22 cellular contexts compared by ENCODE assay signal in genomic region chr1:218809625-218810024, GRCh38.
DNase-seq lines count a peak whose midpoint lies in the region; ATAC-seq and TF ChIP-seq lines count a peak whose summit lies in the region.
"Had no signal": no experiment of that assay in that cellular context is flagged by ENCODE, and none has a peak within 500 bp of the region (broad histone marks: within the 10 kb centered on the region; RNA-seq: fewer than 3 reads in every experiment).

No MANE protein-coding gene starts in this region.

- CTCF ChIA-PET in WTC11 (lab: Charles Lee) = interaction anchor here (0.5 kb wide), 1 partner anchor 86 kb away, joined by 3 read pairs; no protein-coding TSS in a partner anchor

- H3K4me3 ChIP-seq in WERI-Rb-1 (ENCODE audit: low read depth, low read length) = no peak overlapping the region
- H3K4me3 ChIP-seq: BLaER1 treated with 17β-estradiol and CSF1 and Interleukin-3, amounts not matched to agents 10 nM and 100 nM; sigmoid colon; upper lobe of right lung had no signal

- no peaks in the 10 kb centered on the region for H3K9me3 Mint-ChIP-seq in WTC11
- H3K9me3 Mint-ChIP-seq: endodermal cell had no signal

- H3K4me1 Mint-ChIP-seq in WTC11 = no peaks in the 10 kb centered on the region
- H3K4me1 Mint-ChIP-seq: activated T-helper 17 cell treated with anti-CD3 and anti-CD28 coated beads, Interleukin-2, amount 50 U/mL, for 72 hours; endodermal cell had no signal

- H3K4me3 Mint-ChIP-seq in WTC11 = no peak overlapping the region
- H3K4me3 Mint-ChIP-seq: activated naive CD8-positive, alpha-beta T cell; activated T-helper 17 cell treated with anti-CD3 and anti-CD28 coated beads, Interleukin-2, amount 50 U/mL, for 72 hours; endodermal cell; nephron had no signal

- DNase-seq in EH (ENCODE audit: low read depth) (peak; percentile 18), M059J (ENCODE audit: low read depth) (peak; percentile 74), astrocyte of the hippocampus (ENCODE audit: low read depth, low spot score) (peak; percentile 28), kidney tubule cell (ENCODE audit: low spot score) (peak; percentile 20), WERI-Rb-1 (no peak), WTC11 (ENCODE audit: low spot score) (no peak)
- DNase-seq in central memory CD4-positive, alpha-beta T cell = no peak
- DNase-seq: activated CD8-positive, alpha-beta memory T cell treated with anti-CD3 and anti-CD28 coated beads, Interleukin-2, amount 50 U/mL, for 4 hours; endodermal cell; glutamatergic neuron; GOT3; left cardiac atrium; NCI-H1436; NCI-H69; sigmoid colon; T-helper 1 cell; upper lobe of right lung had no signal

- H3K27me3 Mint-ChIP-seq in WTC11 (ENCODE audit: low read depth) = no peaks in the 10 kb centered on the region
- H3K27me3 Mint-ChIP-seq: activated T-helper 17 cell treated with anti-CD3 and anti-CD28 coated beads, Interleukin-2, amount 50 U/mL, for 72 hours had no signal

- H3K27me3 ChIP-seq in WERI-Rb-1 (ENCODE audit: insufficient read depth, low read depth, severe bottlenecking) = no peaks in the 10 kb centered on the region
- H3K27me3 ChIP-seq: BLaER1 treated with 17β-estradiol and CSF1 and Interleukin-3, amounts not matched to agents 10 nM and 100 nM; sigmoid colon; upper lobe of right lung had no signal

- no peaks in the 10 kb centered on the region for H3K36me3 ChIP-seq in WERI-Rb-1
- H3K36me3 ChIP-seq: BLaER1 treated with 17β-estradiol and CSF1 and Interleukin-3, amounts not matched to agents 10 nM and 100 nM; sigmoid colon; upper lobe of right lung had no signal

- H3K27ac ChIP-seq in WERI-Rb-1 = no peak overlapping the region
- H3K27ac ChIP-seq: BLaER1 treated with 17β-estradiol and CSF1 and Interleukin-3, amounts not matched to agents 10 nM and 100 nM; sigmoid colon; upper lobe of right lung had no signal

- no peaks in the 10 kb centered on the region for H3K9me3 ChIP-seq in WERI-Rb-1 (ENCODE audit: severe bottlenecking)
- H3K9me3 ChIP-seq: BLaER1 treated with 17β-estradiol and CSF1 and Interleukin-3, amounts not matched to agents 10 nM and 100 nM; sigmoid colon; upper lobe of right lung had no signal

- POLR2A ChIA-PET in WTC11 (lab: Charles Lee) = no interaction called here

- no peak for ATAC-seq in WTC11
- no peak for ATAC-seq in HG02852 (IDR thresholded peaks at IDR 0.05; ENCODE audit: unreplicated experiment)
- ATAC-seq: activated T-helper 17 cell treated with anti-CD3 and anti-CD28 coated beads, Interleukin-2, amount 50 U/mL, for 72 hours; upper lobe of right lung had no signal

- TF ChIP-seq CTCF in WERI-Rb-1 (IDR thresholded peaks at IDR 0.05; ENCODE audit: low read depth, low read length) (no peak), WTC11 (IDR thresholded peaks at IDR 0.05) (no peak)

- H3K36me3 Mint-ChIP-seq in WTC11 = no peaks in the 10 kb centered on the region
- H3K36me3 Mint-ChIP-seq: activated naive CD8-positive, alpha-beta T cell had no signal

- no peak overlapping the region for H3K27ac Mint-ChIP-seq in WTC11
- H3K27ac Mint-ChIP-seq: activated naive CD8-positive, alpha-beta T cell; activated T-helper 17 cell treated with anti-CD3 and anti-CD28 coated beads, Interleukin-2, amount 50 U/mL, for 72 hours; endodermal cell had no signal

TF ChIP-seq in WTC11, 78 proteins besides CTCF, POLR2A, EP300 and RAD21:
- TF ChIP-seq EMX1 (CRISPR knock-in tag; IDR thresholded peaks at IDR 0.05) = no peak
- no peak for TF ChIP-seq MYBL2 (CRISPR knock-in tag; IDR thresholded peaks at IDR 0.05)
- TF ChIP-seq USF2 (CRISPR knock-in tag; IDR thresholded peaks at IDR 0.05) = no peak

Comparison
In these comparisons a context has a peak if more than half of its experiments do, and no peak if none do; other contexts are left out.
1. DNase-seq: peak in EH (single experiment), M059J (single experiment), astrocyte of the hippocampus (single experiment) and kidney tubule cell (single experiment); none in WERI-Rb-1 (single experiment), WTC11 (single experiment) and central memory CD4-positive, alpha-beta T cell (single experiment).